Comparison of ENCODE assay signal across 17 cellular contexts in the genomic region with DNA sequence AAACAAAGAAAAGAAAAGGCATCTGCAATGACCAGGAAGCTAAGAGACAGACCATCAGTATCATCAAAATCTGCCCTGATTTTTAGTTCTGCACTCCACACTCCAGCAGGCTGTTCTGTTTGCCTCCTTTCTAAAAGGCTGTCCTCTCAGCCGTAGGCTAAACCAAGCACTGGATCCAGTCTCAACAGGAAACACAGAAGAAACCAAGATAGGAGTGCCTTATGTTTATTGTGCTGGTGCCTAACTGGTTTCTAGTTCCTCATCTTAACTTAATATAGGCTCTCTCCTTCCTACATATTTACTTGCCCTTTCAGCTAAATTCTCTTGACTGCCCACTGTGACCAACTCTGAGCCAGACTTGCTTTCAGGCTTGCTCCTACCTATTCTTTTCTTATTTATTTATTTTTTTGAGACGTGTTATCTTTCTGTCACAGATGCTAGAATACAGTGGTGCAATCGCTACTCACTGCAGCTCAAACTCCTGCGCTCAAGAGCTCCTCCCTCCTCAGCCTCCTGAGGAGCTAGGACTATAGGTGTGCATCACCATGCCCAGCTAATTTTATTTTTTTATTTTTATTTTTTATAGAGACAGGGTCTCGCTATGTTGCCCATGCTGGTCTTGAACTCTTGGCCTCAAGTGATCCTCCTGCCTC. TPM values are rescaled to one million over a fixed set of nuclear protein-coding genes. Genes with fewer than 3 reads are reported as not detected.
DNase-seq lines count a peak whose midpoint lies in the region; ATAC-seq, FAIRE-seq and TF ChIP-seq lines count a peak whose summit lies in the region.
"Had no signal": no experiment of that assay in that cellular context is flagged by ENCODE, and none has a peak within 500 bp of the region (broad histone marks: within the 10 kb centered on the region; RNA-seq: fewer than 3 reads in every experiment).

No MANE protein-coding gene starts in this region.

- no peaks in the 10 kb centered on the region for H3K79me2 ChIP-seq in GM23248 (ENCODE audit: insufficient read depth)

- 98 to 99% methylated on average over 5 of the region's 5 CpGs for WGBS in GM23248 (ENCODE audit: low coverage in 1 of 2, low lambda C conversion rate in 2 of 2, missing lambda C conversion rate in 2 of 2), 2 experiments

- CTCF ChIA-PET in activated CD8-positive, alpha-beta T cell treated with anti-CD3 and anti-CD28 coated beads for 36 hours (lab: Charles Lee): interaction anchor here (0.6 to 1.1 kb wide), 2 partner anchors 25 to 45 kb away, joined by 3 to 4 read pairs; no protein-coding TSS in a partner anchor
- CTCF ChIA-PET in activated CD8-positive, alpha-beta T cell treated with anti-CD3 and anti-CD28 coated beads, Interleukin-2, amount 10 ng/mL, durations not matched to agents 7 days and 5 days (lab: Charles Lee): interaction anchor here (0.9 to 3.0 kb wide), 3 partner anchors 9 to 23 kb away, joined by 3 to 11 read pairs (median 3); no protein-coding TSS in a partner anchor
- CTCF ChIA-PET in activated CD4-positive, alpha-beta memory T cell treated with anti-CD3 and anti-CD28 coated beads for 36 hours (lab: Charles Lee): interaction anchor here (0.9 to 2.6 kb wide), 7 partner anchors 23 to 443 kb away, joined by 3 to 8 read pairs (median 4); a partner anchor contains a TSS

- no peaks in the 10 kb centered on the region for H3K9me3 Mint-ChIP-seq in activated CD8-positive, alpha-beta T cell treated with anti-CD3 and anti-CD28 coated beads for 36 hours
- H3K9me3 Mint-ChIP-seq in activated CD8-positive, alpha-beta T cell treated with anti-CD3 and anti-CD28 coated beads, Interleukin-2, amount 10 ng/mL, durations not matched to agents 7 days and 5 days (ENCODE audit: insufficient read depth): no peaks in the 10 kb centered on the region
- H3K9me3 Mint-ChIP-seq in activated CD4-positive, alpha-beta memory T cell treated with anti-CD3 and anti-CD28 coated beads for 36 hours: no peaks in the 10 kb centered on the region
- H3K9me3 Mint-ChIP-seq: activated naive CD8-positive, alpha-beta T cell treated with anti-CD3 and anti-CD28 coated beads, Interleukin-2, amount 10 ng/mL, durations not matched to agents 7 days and 5 days; immature natural killer cell had no signal

- H4K20me1 ChIP-seq in GM23248 (ENCODE audit: insufficient read depth): no peaks in the 10 kb centered on the region

- H3K27ac Mint-ChIP-seq in activated CD8-positive, alpha-beta T cell treated with anti-CD3 and anti-CD28 coated beads for 36 hours: peak overlapping the region; percentile 40
- H3K27ac Mint-ChIP-seq in activated CD8-positive, alpha-beta T cell treated with anti-CD3 and anti-CD28 coated beads, Interleukin-2, amount 10 ng/mL, durations not matched to agents 7 days and 5 days: no peak overlapping the region
- H3K27ac Mint-ChIP-seq in activated CD4-positive, alpha-beta memory T cell treated with anti-CD3 and anti-CD28 coated beads for 36 hours: peak overlapping the region; percentile 99

- no peaks in the 10 kb centered on the region for H3K36me3 ChIP-seq in GM23248 (ENCODE audit: low read depth)
- H3K36me3 ChIP-seq: HAP-1 had no signal

- peaks cover 12% of the 10 kb centered on the region for H3K4me1 ChIP-seq in GM23248 (ENCODE audit: insufficient read depth)
- H3K4me1 ChIP-seq: HAP-1 had no signal

- FAIRE-seq in D721Med (lab: Jason Lieb, UNC): no peak
- FAIRE-seq: endometrium had no signal

- DNase-seq in activated CD8-positive, alpha-beta T cell treated with anti-CD3 and anti-CD28 coated beads for 36 hours: no peak
- no peak for DNase-seq in activated CD8-positive, alpha-beta T cell treated with anti-CD3 and anti-CD28 coated beads, Interleukin-2, amount 10 ng/mL, durations not matched to agents 7 days and 5 days
- DNase-seq in GM23248 (no peak), pons (ENCODE audit: low spot score) (peak; percentile 53), NCI-H82 (lab: John Stamatoyannopoulos, UW) (no peak), D721Med (ENCODE audit: insufficient read length, low spot score) (no peak)
- no peak for DNase-seq in activated CD4-positive, alpha-beta memory T cell treated with anti-CD3 and anti-CD28 coated beads for 36 hours
- DNase-seq: activated naive CD8-positive, alpha-beta T cell treated with anti-CD3 and anti-CD28 coated beads, Interleukin-2, amount 10 ng/mL, durations not matched to agents 7 days and 5 days; mesendoderm; NCI-H1930; NCI-H524 treated with DMSO at 0.1 percent for 48 hours had no signal

- H3K27ac ChIP-seq in GM23248: peak overlapping the region; percentile 45
- H3K27ac ChIP-seq: RWPE1 had no signal

- no peaks in the 10 kb centered on the region for H3K27me3 Mint-ChIP-seq in activated CD8-positive, alpha-beta T cell treated with anti-CD3 and anti-CD28 coated beads for 36 hours
- no peaks in the 10 kb centered on the region for H3K27me3 Mint-ChIP-seq in activated CD8-positive, alpha-beta T cell treated with anti-CD3 and anti-CD28 coated beads, Interleukin-2, amount 10 ng/mL, durations not matched to agents 7 days and 5 days (ENCODE audit: low read depth)
- H3K27me3 Mint-ChIP-seq in activated CD4-positive, alpha-beta memory T cell treated with anti-CD3 and anti-CD28 coated beads for 36 hours: no peaks in the 10 kb centered on the region
- H3K27me3 Mint-ChIP-seq: activated naive CD8-positive, alpha-beta T cell treated with anti-CD3 and anti-CD28 coated beads, Interleukin-2, amount 10 ng/mL, durations not matched to agents 7 days and 5 days had no signal

- POLR2A ChIA-PET in activated CD8-positive, alpha-beta T cell treated with anti-CD3 and anti-CD28 coated beads for 36 hours (lab: Charles Lee): interaction anchor here (0.7 to 3.0 kb wide), 2 partner anchors 17 to 31 kb away, joined by 4 to 9 read pairs; a partner anchor contains a TSS
- POLR2A ChIA-PET in activated CD8-positive, alpha-beta T cell treated with anti-CD3 and anti-CD28 coated beads, Interleukin-2, amount 10 ng/mL, durations not matched to agents 7 days and 5 days (lab: Charles Lee): no interaction called here
- POLR2A ChIA-PET in activated CD4-positive, alpha-beta memory T cell treated with anti-CD3 and anti-CD28 coated beads for 36 hours (lab: Charles Lee): interaction anchor here (0.7 to 2.4 kb wide), 3 partner anchors 25 to 455 kb away, joined by 3 to 23 read pairs (median 7); a partner anchor contains a TSS

- H2AFZ ChIP-seq in GM23248: no peak overlapping the region

- H3K27me3 ChIP-seq in GM23248 (replicated peaks; ENCODE audit: insufficient read depth): no peaks in the 10 kb centered on the region

- intact Hi-C loops in activated CD8-positive, alpha-beta T cell treated with anti-CD3 and anti-CD28 coated beads for 36 hours (cut with micrococcal nuclease): loop anchor here (2.0 kb wide), 1 partner anchor 31 kb away; a partner anchor contains a TSS
- intact Hi-C loops in activated CD4-positive, alpha-beta memory T cell treated with anti-CD3 and anti-CD28 coated beads for 36 hours (cut with micrococcal nuclease): loop anchor here (1.0 to 10.0 kb wide), 13 partner anchors 21 to 1249 kb away; a partner anchor contains a TSS

- H3K4me1 Mint-ChIP-seq in activated CD8-positive, alpha-beta T cell treated with anti-CD3 and anti-CD28 coated beads for 36 hours (ENCODE audit: low read depth): peaks cover 20% of the 10 kb centered on the region
- peaks cover 17% of the 10 kb centered on the region for H3K4me1 Mint-ChIP-seq in activated CD8-positive, alpha-beta T cell treated with anti-CD3 and anti-CD28 coated beads, Interleukin-2, amount 10 ng/mL, durations not matched to agents 7 days and 5 days (ENCODE audit: low read depth)
- H3K4me1 Mint-ChIP-seq in activated CD4-positive, alpha-beta memory T cell treated with anti-CD3 and anti-CD28 coated beads for 36 hours (ENCODE audit: low read depth): peaks cover 30% of the 10 kb centered on the region

- no peak overlapping the region for H3K4me3 Mint-ChIP-seq in activated CD8-positive, alpha-beta T cell treated with anti-CD3 and anti-CD28 coated beads for 36 hours
- H3K4me3 Mint-ChIP-seq in activated CD8-positive, alpha-beta T cell treated with anti-CD3 and anti-CD28 coated beads, Interleukin-2, amount 10 ng/mL, durations not matched to agents 7 days and 5 days: no peak overlapping the region
- H3K4me3 Mint-ChIP-seq in activated CD4-positive, alpha-beta memory T cell treated with anti-CD3 and anti-CD28 coated beads for 36 hours: no peak overlapping the region
- H3K4me3 Mint-ChIP-seq: activated naive CD8-positive, alpha-beta T cell treated with anti-CD3 and anti-CD28 coated beads, Interleukin-2, amount 10 ng/mL, durations not matched to agents 7 days and 5 days had no signal

- no peak overlapping the region for H3K9ac ChIP-seq in GM23248

- H3F3A ChIP-seq in GM23248 (ENCODE audit: insufficient read depth): peaks cover 14% of the 10 kb centered on the region; the same call in 1 of the 2 replicates

- no peak overlapping the region for H3K4me3 ChIP-seq in GM23248
- H3K4me3 ChIP-seq: HAP-1, skin epidermis had no signal

- peaks cover 27% of the 10 kb centered on the region for H3K36me3 Mint-ChIP-seq in activated CD8-positive, alpha-beta T cell treated with anti-CD3 and anti-CD28 coated beads for 36 hours (ENCODE audit: low read depth)
- H3K36me3 Mint-ChIP-seq in activated CD8-positive, alpha-beta T cell treated with anti-CD3 and anti-CD28 coated beads, Interleukin-2, amount 10 ng/mL, durations not matched to agents 7 days and 5 days (ENCODE audit: low read depth): peaks cover 42% of the 10 kb centered on the region
- H3K36me3 Mint-ChIP-seq in activated CD4-positive, alpha-beta memory T cell treated with anti-CD3 and anti-CD28 coated beads for 36 hours: peaks cover 27% of the 10 kb centered on the region

- H3K9me3 ChIP-seq in GM23248 (ENCODE audit: low read depth): no peaks in the 10 kb centered on the region
- H3K9me3 ChIP-seq: HAP-1 had no signal

- no peaks in the 10 kb centered on the region for H3K9me2 ChIP-seq in GM23248 (ENCODE audit: insufficient read depth)

- ATAC-seq in activated CD8-positive, alpha-beta T cell treated with anti-CD3 and anti-CD28 coated beads for 36 hours: no peak
- ATAC-seq in activated CD8-positive, alpha-beta T cell treated with anti-CD3 and anti-CD28 coated beads, Interleukin-2, amount 10 ng/mL, durations not matched to agents 7 days and 5 days: no peak
- no peak for ATAC-seq in HG03159 (IDR thresholded peaks at IDR 0.05; ENCODE audit: unreplicated experiment)

- no peak overlapping the region for H3K4me2 ChIP-seq in GM23248 (ENCODE audit: unreplicated experiment)

- in situ Hi-C loops in GM23248 (cut with MboI): no loop called here

- TF ChIP-seq CTCF in activated CD8-positive, alpha-beta T cell treated with anti-CD3 and anti-CD28 coated beads for 36 hours (IDR thresholded peaks at IDR 0.05): no peak
- no peak for TF ChIP-seq CTCF in D721Med (IDR thresholded peaks at IDR 0.05; ENCODE audit: insufficient read depth, missing control alignments)

RNA-seq across cellular contexts. Expression of a gene that starts 30.8 kb away (rescaled TPM):
- 1 to 10 TPM; 5.9 to 6.4 TPM for total RNA-seq in activated CD8-positive, alpha-beta T cell treated with anti-CD3 and anti-CD28 coated beads for 36 hours
- 10 to 100 TPM; 15.4 to 16.6 TPM for total RNA-seq in activated CD8-positive, alpha-beta T cell treated with anti-CD3 and anti-CD28 coated beads, Interleukin-2, amount 10 ng/mL, durations not matched to agents 7 days and 5 days
- total RNA-seq in GM23248 (2014; rRNA removed; shearing (Covaris generic)): 6.4 and 10.6 TPM in 2 replicates
- 6.4 and 7.3 TPM in 2 replicates for polyA plus RNA-seq in GM23248 (2016; fragmentation: Nextera tagmentation; extraction: Ambion mirVana)
- 1 to 10 TPM; 5.8 to 6.0 TPM for total RNA-seq in activated CD4-positive, alpha-beta memory T cell treated with anti-CD3 and anti-CD28 coated beads for 36 hours

RNA-seq across cellular contexts. Expression of a gene that starts 32.1 kb away (rescaled TPM):
- total RNA-seq in activated CD8-positive, alpha-beta T cell treated with anti-CD3 and anti-CD28 coated beads for 36 hours: 10 to 100 TPM; 31.9 to 34.8 TPM
- 10 to 100 TPM; 47.7 to 49.4 TPM for total RNA-seq in activated CD8-positive, alpha-beta T cell treated with anti-CD3 and anti-CD28 coated beads, Interleukin-2, amount 10 ng/mL, durations not matched to agents 7 days and 5 days
- total RNA-seq in GM23248 (2014; rRNA removed; shearing (Covaris generic)): 8.3 and 16.8 TPM in 2 replicates
- polyA plus RNA-seq in GM23248 (2016; fragmentation: Nextera tagmentation; extraction: Ambion mirVana): 14.5 and 15.0 TPM in 2 replicates
- total RNA-seq in activated CD4-positive, alpha-beta memory T cell treated with anti-CD3 and anti-CD28 coated beads for 36 hours: 10 to 100 TPM; 38.2 to 40.9 TPM
